ENCODE assay signal across 1 cellular context in the genomic region with DNA sequence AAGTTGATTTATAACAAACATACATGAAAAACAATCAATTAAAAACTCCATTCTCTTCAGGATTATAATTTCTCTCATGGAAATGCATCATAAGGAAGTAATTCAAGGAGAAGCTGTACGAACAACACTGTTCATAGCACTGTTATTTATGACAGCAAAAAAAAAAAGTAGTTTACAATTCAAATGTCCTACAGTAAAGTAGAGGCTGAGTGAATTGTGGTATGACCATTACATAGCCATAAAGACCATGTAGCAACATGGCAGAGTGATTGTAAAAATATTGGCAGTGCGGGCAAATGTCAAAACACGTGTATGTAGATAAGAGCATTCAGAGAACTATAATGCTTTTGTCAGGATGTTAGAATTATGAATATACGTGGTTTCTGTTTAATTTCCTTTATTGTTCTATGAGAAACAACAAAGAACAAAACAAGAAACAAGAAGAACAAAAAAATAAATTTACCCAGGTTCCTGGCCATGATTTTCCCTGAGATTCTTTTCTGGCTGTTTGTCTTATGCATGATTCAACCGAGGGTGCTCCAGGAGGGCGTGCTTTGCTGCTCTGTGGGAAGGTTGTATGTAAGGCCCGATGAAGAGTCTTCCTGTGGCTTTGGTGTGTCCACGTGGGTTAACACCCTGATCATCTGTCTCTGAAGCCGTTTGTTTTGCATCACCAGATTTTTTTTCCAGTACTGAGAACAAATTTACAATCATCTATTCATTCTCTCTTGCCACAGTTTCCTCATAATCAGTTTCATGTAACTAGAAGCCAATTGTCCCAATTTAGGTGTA.
TF ChIP-seq lines count a peak whose summit lies in the region.

No MANE protein-coding gene starts in this region.

TF ChIP-seq in H1, 55 proteins besides CTCF, POLR2A, EP300 and RAD21:
- TF ChIP-seq POLR2AphosphoS5 (IDR thresholded peaks at IDR 0.05; ENCODE audit: low read depth, low read length) (no peak), JUND (IDR thresholded peaks at IDR 0.05; ENCODE audit: low read length) (no peak), SP2 (IDR thresholded peaks at IDR 0.05; ENCODE audit: low read length) (no peak), RBBP5 (IDR thresholded peaks at IDR 0.05; ENCODE audit: borderline replicate concordance, low read depth, low read length) (no peak), RNF2 (IDR thresholded peaks at IDR 0.05; ENCODE audit: borderline replicate concordance, low read depth, low read length, missing control alignments, poor library complexity, severe bottlenecking) (no peak)
TF ChIP-seq in H1: peak in this region for 0.
